12 cellular contexts compared by ENCODE assay signal in genomic region chr1:161484613-161485012, GRCh38.
A peak's percentile ranks its signal among the peaks of the same experiment; 100 is the strongest.
DNase-seq lines count a peak whose midpoint lies in the region; ATAC-seq and TF ChIP-seq lines count a peak whose summit lies in the region.
"Had no signal": no experiment of that assay in that cellular context is flagged by ENCODE, and none has a peak within 500 bp of the region (broad histone marks: within the 10 kb centered on the region; RNA-seq: fewer than 3 reads in every experiment).

No MANE protein-coding gene starts in this region.

- DNase-seq in AG09319 (ENCODE audit: extremely low read depth, low read depth), result no peak
- peak; percentile 43 for DNase-seq in GM13977 (ENCODE audit: low spot score)
- peak; percentile 23 for DNase-seq in RPMI8226
- peak; percentile 26 for DNase-seq in germinal center (ENCODE audit: low spot score)
- no peak for DNase-seq in iPS-NIHi11 (ENCODE audit: low spot score)
- no peak for DNase-seq in GM13976 (ENCODE audit: low spot score)
- DNase-seq: activated effector memory CD4-positive, alpha-beta T cell treated with Interleukin-2 at 50 U/mL for 16 hours; DMS79; NCI-H2029 treated with DMSO at 0.1 percent for 48 hours; T-cell had no signal

- TF ChIP-seq CTCF in AG09319 (IDR thresholded peaks at IDR 0.05; ENCODE audit: low read depth, low read length) (peak; percentile 22), GM13977 (IDR thresholded peaks at IDR 0.05; ENCODE audit: extremely low read depth, insufficient read depth, missing control alignments) (peak; percentile 46), GM13976 (IDR thresholded peaks at IDR 0.05; ENCODE audit: borderline replicate concordance, control extremely low read depth, extremely low read depth, insufficient read depth, missing control alignments) (no peak)

- in situ Hi-C loops in GM13977 (cut with MboI; ENCODE audit: low pct_unique_long_range_greater_than_20kb, low sequenced_read_pairs, unreplicated experiment) (loop anchor here (10.0 kb wide), 1 partner anchor 260 kb away; the partner anchor contains the start of gene DUSP12), GM13976 (cut with MboI; ENCODE audit: low sequenced_read_pairs, unreplicated experiment) (loop anchor here (10.0 kb wide), 1 partner anchor 260 kb away; the partner anchor contains the start of gene DUSP12)

- no peak for ATAC-seq in GM18867 (IDR thresholded peaks at IDR 0.05; ENCODE audit: unreplicated experiment)
- no peak for ATAC-seq in HG03045 (IDR thresholded peaks at IDR 0.05; ENCODE audit: unreplicated experiment)

Comparison
In these comparisons a context has a peak if more than half of its experiments do, and no peak if none do; other contexts are left out.
1. DNase-seq: peak in GM13977 (single experiment), RPMI8226 (single experiment) and germinal center (single experiment); none in AG09319 (single experiment), iPS-NIHi11 (single experiment) and GM13976 (single experiment).